Comparison of ENCODE assay signal across 8 cellular contexts in the genomic region with DNA sequence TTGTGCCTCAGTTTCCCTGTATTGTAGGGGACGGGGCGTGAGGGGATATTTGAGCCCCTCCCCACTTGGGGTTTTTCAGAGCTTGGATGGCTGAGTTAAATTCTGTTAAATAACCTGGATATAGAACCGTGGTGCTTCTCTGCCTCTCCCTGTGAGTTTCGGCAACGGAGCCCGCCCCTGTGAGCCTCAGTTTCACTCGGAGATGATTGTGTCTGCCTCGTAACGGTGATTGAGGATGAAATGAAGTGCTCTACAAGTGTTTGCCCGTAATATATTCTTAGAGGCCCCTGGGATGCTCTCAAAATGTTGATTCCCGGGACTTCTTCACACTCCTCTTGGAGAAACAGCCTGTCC. TPM values are rescaled to one million over a fixed set of nuclear protein-coding genes. Genes with fewer than 3 reads are reported as not detected.
DNase-seq lines count a peak whose midpoint lies in the region; ATAC-seq and TF ChIP-seq lines count a peak whose summit lies in the region.

No MANE protein-coding gene starts in this region.

- H3K36me3 ChIP-seq in HUES64 (ENCODE audit: insufficient read depth, low read length) (peaks cover 22% of the 10 kb centered on the region), breast epithelium (no peaks in the 10 kb centered on the region)

- TF ChIP-seq POLR2A in breast epithelium (IDR thresholded peaks at IDR 0.05) = no peak

- H3K9me3 ChIP-seq in AG04450 (ENCODE audit: control insufficient read depth, insufficient read depth, low read length) = no peaks in the 10 kb centered on the region
- H3K9me3 ChIP-seq in HUES64 (ENCODE audit: insufficient read depth, low read depth, low read length) = no peaks in the 10 kb centered on the region
- no peaks in the 10 kb centered on the region for H3K9me3 ChIP-seq in breast epithelium
- H3K9me3 ChIP-seq in mononuclear cell (ENCODE audit: low read depth, low read length) = no peaks in the 10 kb centered on the region

- H3K27me3 ChIP-seq in AG04450 (ENCODE audit: control insufficient read depth, insufficient read depth, low read length) = no peaks in the 10 kb centered on the region
- H3K27me3 ChIP-seq in HUES64 (ENCODE audit: insufficient read depth, low read length) = no peaks in the 10 kb centered on the region
- no peaks in the 10 kb centered on the region for H3K27me3 ChIP-seq in breast epithelium
- H3K27me3 ChIP-seq in mononuclear cell (ENCODE audit: insufficient read depth, low read length) = no peaks in the 10 kb centered on the region

- CTCF ChIA-PET in AG04450 (lab: Charles Lee) = interaction anchor here (0.6 kb wide), 2 partner anchors 29 to 31 kb away, joined by 3 to 4 read pairs; no protein-coding TSS in a partner anchor

- WGBS in HUES64 = 17% methylated on average over 11 of the region's 11 CpGs

- no peak for DNase-seq in AG04450 (ENCODE audit: low read depth, low spot score)
- no peak for DNase-seq in breast epithelium (ENCODE audit: low spot score in 2 of 2)
- no peak for DNase-seq in NCI-H2081 treated with DMSO at 0.1 percent for 48 hours (lab: John Stamatoyannopoulos, UW)
- DNase-seq in DMS153 treated with DMSO at 0.1 percent for 48 hours (lab: John Stamatoyannopoulos, UW; ENCODE audit: unreplicated experiment) = no peak

- H3K9ac ChIP-seq in HUES64 (ENCODE audit: low read depth, low read length) = peak overlapping the region; percentile 75

- intact Hi-C loops in breast epithelium (cut with DNase I; ENCODE audit: low total_unique reads) = no loop called here

- H3K4me1 ChIP-seq in HUES64 (ENCODE audit: insufficient read depth, low read length) (no peaks in the 10 kb centered on the region), breast epithelium (peaks cover 3 to 5% of the 10 kb centered on the region in 2 donors), mononuclear cell (ENCODE audit: insufficient read depth, low read length) (peaks cover 18% of the 10 kb centered on the region)

- TF ChIP-seq CTCF in AG04450 (IDR thresholded peaks at IDR 0.05; ENCODE audit: low read depth, low read length) (no peak), breast epithelium (IDR thresholded peaks at IDR 0.05) (no peak)

- POLR2A ChIA-PET in AG04450 (lab: Yijun Ruan, JAX) = interaction anchor here (1.0 to 1.6 kb wide), 3 partner anchors 13 to 99 kb away, joined by 3 to 21 read pairs (median 10); a partner anchor contains a TSS

- H3K27ac ChIP-seq in AG04450 (ENCODE audit: low read depth, low read length) (peak overlapping the region; percentile 57), HUES64 (ENCODE audit: low read depth, low read length) (peak overlapping the region; percentile 56), breast epithelium (peak overlapping the region; percentile 97)

- ATAC-seq in GM18511 (IDR thresholded peaks at IDR 0.05; ENCODE audit: unreplicated experiment) (no peak), HG02610 (IDR thresholded peaks at IDR 0.05; ENCODE audit: unreplicated experiment) (no peak)

- H3K4me3 ChIP-seq in AG04450 (ENCODE audit: low read depth, low read length) (peak overlapping the region; percentile 99), HUES64 (ENCODE audit: low read length) (peak overlapping the region; percentile 82), breast epithelium (peak overlapping the region; percentile 73 to 89 (median 84)), mononuclear cell (ENCODE audit: low read length) (peak overlapping the region; percentile 95)

RNA-seq across cellular contexts. Expression of a gene that starts 0.5 kb away (rescaled TPM):
- polyA plus RNA-seq in AG04450 (2011; rRNA removed) = 77.3 and 104 TPM in 2 replicates
- polyA minus RNA-seq in AG04450 (2011; rRNA and poly(A)+ RNA removed) = 99.7 and 168 TPM in 2 replicates
- polyA plus RNA-seq in HUES64 (2013, experiment 1 of 2) = 104 TPM
- 118 TPM for polyA plus RNA-seq in HUES64 (2013, experiment 2 of 2)
- 100 to 1,000 TPM in 2 of 3 donors, 10 to 100 TPM in 1; 92.6 to 140 (median 139) TPM for total RNA-seq in breast epithelium
- total RNA-seq in mononuclear cell = 70.5 TPM

RNA-seq across cellular contexts. Expression of a gene that starts 13.5 kb away (rescaled TPM):
- polyA plus RNA-seq in AG04450 (2011; rRNA removed) = 1,723 and 2,315 TPM in 2 replicates
- polyA minus RNA-seq in AG04450 (2011; rRNA and poly(A)+ RNA removed) = 1,114 and 1,571 TPM in 2 replicates
- 1,216 TPM for polyA plus RNA-seq in HUES64 (2013, experiment 1 of 2)
- 1,283 TPM for polyA plus RNA-seq in HUES64 (2013, experiment 2 of 2)
- total RNA-seq in breast epithelium (100 to 1,000 TPM; 729 to 865 (median 831) TPM), mononuclear cell (1,795 TPM)

RNA-seq across cellular contexts. Expression of a gene that starts 14.8 kb away (rescaled TPM):
- 123 and 192 TPM in 2 replicates for polyA plus RNA-seq in AG04450 (2011; rRNA removed)
- 73.5 and 113 TPM in 2 replicates for polyA minus RNA-seq in AG04450 (2011; rRNA and poly(A)+ RNA removed)
- polyA plus RNA-seq in HUES64 (2013, experiment 1 of 2) = 158 TPM
- 169 TPM for polyA plus RNA-seq in HUES64 (2013, experiment 2 of 2)
- 100 to 1,000 TPM; 214 to 336 (median 294) TPM for total RNA-seq in breast epithelium
- 169 TPM for total RNA-seq in mononuclear cell

RNA-seq across cellular contexts. Expression of a gene that starts 30.4 kb away (rescaled TPM):
- 17.6 TPM in 2 replicates for polyA plus RNA-seq in AG04450 (2011; rRNA removed)
- 2.6 and 4.2 TPM in 2 replicates for polyA minus RNA-seq in AG04450 (2011; rRNA and poly(A)+ RNA removed)
- 52.1 TPM for polyA plus RNA-seq in HUES64 (2013, experiment 1 of 2)
- polyA plus RNA-seq in HUES64 (2013, experiment 2 of 2) = 45.2 TPM
- total RNA-seq in breast epithelium = 100 to 1,000 TPM in 2 of 3 donors, 10 to 100 TPM in 1; 99.8 to 117 (median 111) TPM
- total RNA-seq in mononuclear cell = 48.7 TPM

RNA-seq across cellular contexts. Expression of a gene that starts 36.3 kb away (rescaled TPM):
- 2.7 and 4.1 TPM in 2 replicates for polyA plus RNA-seq in AG04450 (2011; rRNA removed)
- 4.9 and 7.6 TPM in 2 replicates for polyA minus RNA-seq in AG04450 (2011; rRNA and poly(A)+ RNA removed)
- 6.1 TPM for polyA plus RNA-seq in HUES64 (2013, experiment 1 of 2)
- 5.8 TPM for polyA plus RNA-seq in HUES64 (2013, experiment 2 of 2)
- 10 to 100 TPM; 13.0 to 22.3 (median 15.7) TPM for total RNA-seq in breast epithelium
- total RNA-seq in mononuclear cell = 40.4 TPM
